In the genomic region with DNA sequence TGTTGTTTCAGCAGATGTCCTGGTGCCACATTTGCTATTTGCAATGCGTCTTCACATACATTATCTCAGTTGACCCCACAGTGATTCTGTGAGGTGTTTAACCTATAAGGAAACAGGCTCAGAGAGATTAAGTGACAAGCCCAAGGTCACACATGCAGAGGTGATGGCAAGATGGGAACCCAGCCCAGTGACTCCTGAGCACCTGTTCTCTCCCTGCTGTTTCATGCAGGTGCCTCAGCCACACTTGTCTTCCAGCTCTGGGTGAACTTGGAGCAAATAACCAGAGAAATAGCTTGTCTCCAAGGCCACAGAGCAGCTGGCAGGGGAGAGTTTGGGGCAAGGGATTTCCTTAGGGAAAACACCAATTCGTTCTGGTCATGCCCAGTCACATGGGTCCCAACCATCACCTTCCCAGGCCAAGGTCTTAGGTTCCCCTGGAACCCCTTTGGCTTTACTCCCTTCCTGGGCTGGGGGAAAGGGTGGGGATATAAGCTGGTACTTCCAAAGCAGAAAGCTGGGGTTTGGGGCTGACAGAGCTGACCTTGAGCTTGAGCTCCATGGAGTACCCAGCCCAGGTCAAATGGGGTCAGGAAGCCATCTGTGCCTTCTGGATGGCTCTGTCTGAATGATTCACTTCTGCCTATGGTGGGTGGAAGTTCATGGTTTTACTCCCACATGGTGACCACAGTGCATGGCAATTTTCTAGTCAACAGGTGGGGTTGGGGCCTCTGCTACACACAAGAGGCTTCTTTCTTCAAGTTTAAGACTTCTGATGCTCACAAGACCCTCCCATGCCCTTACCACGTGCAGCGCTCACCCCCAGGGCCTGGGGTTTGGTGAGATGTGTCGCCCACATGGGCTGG, we compare ENCODE assay signal across 10 cellular contexts. TPM values are rescaled to one million over a fixed set of nuclear protein-coding genes. Genes with fewer than 3 reads are reported as not detected.
DNase-seq lines count a peak whose midpoint lies in the region; ATAC-seq and TF ChIP-seq lines count a peak whose summit lies in the region.
"Had no signal": no experiment of that assay in that cellular context is flagged by ENCODE, and none has a peak within 500 bp of the region (broad histone marks: within the 10 kb centered on the region; RNA-seq: fewer than 3 reads in every experiment).

No MANE protein-coding gene starts in this region.

- no peaks in the 10 kb centered on the region for H3K9me2 ChIP-seq in OCI-LY7 (ENCODE audit: insufficient read depth, low read length)

- H3K27me3 Mint-ChIP-seq in activated T-cell treated with anti-CD3 and anti-CD28 coated beads, Interleukin-2, amount 50 U/mL, for 72 hours (ENCODE audit: low read depth): no peaks in the 10 kb centered on the region
- no peaks in the 10 kb centered on the region for H3K27me3 Mint-ChIP-seq in CD8-positive, alpha-beta T cell (ENCODE audit: low read depth)

- no peaks in the 10 kb centered on the region for H3K79me2 ChIP-seq in OCI-LY7 (ENCODE audit: insufficient read depth, low read depth, low read length)

- no TSS peak for BruUV-seq in OCI-LY7 (replicated peaks; lab: Mats Ljungman, UMichigan)

- peak overlapping the region; percentile 38 to 66 for H3K4me3 Mint-ChIP-seq in activated T-cell treated with anti-CD3 and anti-CD28 coated beads, Interleukin-2, amount 50 U/mL, for 72 hours
- no peak overlapping the region for H3K4me3 Mint-ChIP-seq in CD8-positive, alpha-beta T cell

- H3K27ac Mint-ChIP-seq in activated T-cell treated with anti-CD3 and anti-CD28 coated beads, Interleukin-2, amount 50 U/mL, for 72 hours: peak overlapping the region; percentile 43
- no peak overlapping the region for H3K27ac Mint-ChIP-seq in CD8-positive, alpha-beta T cell

- DNase-seq in NCI-H82 (lab: John Stamatoyannopoulos, UW) (peak; percentile 55), NCI-H82 treated with DMSO at 0.1 percent for 48 hours (lab: John Stamatoyannopoulos, UW; ENCODE audit: unreplicated experiment) (no peak), HT1080 (ENCODE audit: low read depth) (peak; percentile 17), SW480 (ENCODE audit: low spot score) (no peak), OCI-LY7 (ENCODE audit: low spot score) (no peak)
- DNase-seq in activated T-cell treated with anti-CD3 and anti-CD28 coated beads, Interleukin-2, amount 50 U/mL, for 72 hours: peak; percentile 74 to 80
- peak; percentile 39 for DNase-seq in stimulated activated CD8-positive, alpha-beta memory T cell treated with anti-CD3 and anti-CD28 coated beads, Interleukin-4, amount 100 ng/mL, for 24 hours (ENCODE audit: low read depth)
- DNase-seq in CD8-positive, alpha-beta T cell: no peak
- DNase-seq: IMR-90, right cardiac atrium had no signal

- H3K36me3 ChIP-seq in OCI-LY7 (ENCODE audit: insufficient read depth, low read length): no peaks in the 10 kb centered on the region
- H3K36me3 ChIP-seq in CD8-positive, alpha-beta T cell (ENCODE audit: insufficient read depth, low read length): no peaks in the 10 kb centered on the region

- H3K4me1 ChIP-seq in OCI-LY7 (ENCODE audit: insufficient read depth, low read length, poor library complexity, severe bottlenecking): peaks cover 18% of the 10 kb centered on the region
- H3K4me1 ChIP-seq in CD8-positive, alpha-beta T cell (ENCODE audit: insufficient read depth, low read length): peaks cover 17% of the 10 kb centered on the region

- no peak for TF ChIP-seq CTCF in OCI-LY7 (conservative IDR thresholded peaks at IDR 0.05; ENCODE audit: low read length)
- no peak for TF ChIP-seq CTCF in CD8-positive, alpha-beta T cell (IDR thresholded peaks at IDR 0.05)

- H3K9me3 ChIP-seq in OCI-LY7 (ENCODE audit: low read length): no peaks in the 10 kb centered on the region
- H3K9me3 ChIP-seq in CD8-positive, alpha-beta T cell (ENCODE audit: low read length): no peaks in the 10 kb centered on the region

- H3K9me3 Mint-ChIP-seq in activated T-cell treated with anti-CD3 and anti-CD28 coated beads, Interleukin-2, amount 50 U/mL, for 72 hours: no peaks in the 10 kb centered on the region
- no peaks in the 10 kb centered on the region for H3K9me3 Mint-ChIP-seq in CD8-positive, alpha-beta T cell

- no peak overlapping the region for H3K4me3 ChIP-seq in OCI-LY7 (ENCODE audit: low read depth, low read length, poor library complexity, severe bottlenecking)
- H3K4me3 ChIP-seq in CD8-positive, alpha-beta T cell (ENCODE audit: low read depth, low read length): no peak overlapping the region

- intact Hi-C loops in OCI-LY7 (cut with micrococcal nuclease; ENCODE audit: unreplicated experiment): no loop called here
- intact Hi-C loops in CD8-positive, alpha-beta T cell (cut with DNase I, micrococcal nuclease): no loop called here

- no peaks in the 10 kb centered on the region for H4K20me1 ChIP-seq in OCI-LY7 (ENCODE audit: insufficient read depth, low read length)

- no peaks in the 10 kb centered on the region for H3K27me3 ChIP-seq in CD8-positive, alpha-beta T cell (ENCODE audit: insufficient read depth, low read length)

- H3K36me3 Mint-ChIP-seq in activated T-cell treated with anti-CD3 and anti-CD28 coated beads, Interleukin-2, amount 50 U/mL, for 72 hours (ENCODE audit: insufficient read depth in 2 of 2): peaks cover 0 to 3% of the 10 kb centered on the region in 2 donors
- no peaks in the 10 kb centered on the region for H3K36me3 Mint-ChIP-seq in CD8-positive, alpha-beta T cell

- no peak overlapping the region for H2AFZ ChIP-seq in OCI-LY7 (ENCODE audit: low read length)

- H3K27ac ChIP-seq in OCI-LY7 (ENCODE audit: low read depth, low read length, poor library complexity, severe bottlenecking): no peak overlapping the region
- no peak overlapping the region for H3K27ac ChIP-seq in CD8-positive, alpha-beta T cell (ENCODE audit: low read depth, low read length)

- peaks cover 62% of the 10 kb centered on the region for H3K4me1 Mint-ChIP-seq in activated T-cell treated with anti-CD3 and anti-CD28 coated beads, Interleukin-2, amount 50 U/mL, for 72 hours (ENCODE audit: low read depth)
- H3K4me1 Mint-ChIP-seq in CD8-positive, alpha-beta T cell (ENCODE audit: low read depth): peaks cover 25% of the 10 kb centered on the region

- POLR2A ChIA-PET in OCI-LY7 (lab: Charles Lee): no interaction called here
- POLR2A ChIA-PET in CD8-positive, alpha-beta T cell (lab: Charles Lee): no interaction called here

- CTCF ChIA-PET in OCI-LY7 (lab: Charles Lee; ENCODE audit: unreplicated experiment): no interaction called here
- CTCF ChIA-PET in CD8-positive, alpha-beta T cell (lab: Charles Lee): interaction anchor here (0.6 to 1.0 kb wide), 2 partner anchors 13 to 17 kb away, joined by 3 read pairs; no protein-coding TSS in a partner anchor

- H3K4me2 ChIP-seq in OCI-LY7 (ENCODE audit: low read length): no peak overlapping the region

- ATAC-seq in activated T-cell treated with anti-CD3 and anti-CD28 coated beads, Interleukin-2, amount 50 U/mL, for 72 hours (replicated peaks in 1 of 2): peak; percentile 80 to 82
- no peak for ATAC-seq in CD8-positive, alpha-beta T cell
- ATAC-seq: right cardiac atrium had no signal

RNA-seq across cellular contexts. Expression of a gene that starts 22.4 kb away (rescaled TPM):
- 0.11 TPM in 1 of 2 replicates, not detected in the other for total RNA-seq in HT1080 (2014; rRNA removed; shearing (Covaris generic))
- polyA plus RNA-seq in HT1080 (2015; cell fraction: cytosol; rRNA removed): not detected in 2 replicates
- polyA plus RNA-seq in HT1080 (2015; cell fraction: nucleus; rRNA removed): 0.07 TPM in 1 of 2 replicates, not detected in the other
- total RNA-seq in activated T-cell treated with anti-CD3 and anti-CD28 coated beads, Interleukin-2, amount 50 U/mL, for 72 hours: 1 to 10 TPM in 1 of 2 donors, under 1 TPM in 1; 0.93 to 2.2 TPM
- 0.08 and 0.50 TPM in 2 replicates for total RNA-seq in OCI-LY7 (2014; rRNA removed; shearing (Covaris generic))
- total RNA-seq in OCI-LY7 (2022): not detected in 2 replicates
- total RNA-seq in CD8-positive, alpha-beta T cell: 1 to 10 TPM in 1 of 2 experiments, under 1 TPM in 1; 0.86 to 1.5 TPM
- total RNA-seq: IMR-90 had no signal

Comparison
In these comparisons a context has a peak if more than half of its experiments do, and no peak if none do; other contexts are left out.
1. DNase-seq: peak in NCI-H82 (single experiment), HT1080 (single experiment), activated T-cell treated with anti-CD3 and anti-CD28 coated beads, Interleukin-2, amount 50 U/mL, for 72 hours (2 of 2) and stimulated activated CD8-positive, alpha-beta memory T cell treated with anti-CD3 and anti-CD28 coated beads, Interleukin-4, amount 100 ng/mL, for 24 hours (single experiment); none in NCI-H82 treated with DMSO at 0.1 percent for 48 hours (single experiment), SW480 (single experiment), OCI-LY7 (single experiment) and CD8-positive, alpha-beta T cell (0 of 7).